3 cellular contexts compared by ENCODE assay signal in genomic region chr5:180655243-180655642, GRCh38. TPM values are rescaled to one million over a fixed set of nuclear protein-coding genes. Genes with fewer than 3 reads are reported as not detected.
"Had no signal": no experiment of that assay in that cellular context is flagged by ENCODE, and none has a peak within 500 bp of the region (broad histone marks: within the 10 kb centered on the region; RNA-seq: fewer than 3 reads in every experiment).

No MANE protein-coding gene starts in this region.

RNA-seq across cellular contexts. Expression of gene FLT4, which starts 5.8 kb away (rescaled TPM):
- total RNA-seq: GM23248, H4, HFFc6 had no signal
